ENCODE assay signal across 16 cellular contexts in the genomic region with DNA sequence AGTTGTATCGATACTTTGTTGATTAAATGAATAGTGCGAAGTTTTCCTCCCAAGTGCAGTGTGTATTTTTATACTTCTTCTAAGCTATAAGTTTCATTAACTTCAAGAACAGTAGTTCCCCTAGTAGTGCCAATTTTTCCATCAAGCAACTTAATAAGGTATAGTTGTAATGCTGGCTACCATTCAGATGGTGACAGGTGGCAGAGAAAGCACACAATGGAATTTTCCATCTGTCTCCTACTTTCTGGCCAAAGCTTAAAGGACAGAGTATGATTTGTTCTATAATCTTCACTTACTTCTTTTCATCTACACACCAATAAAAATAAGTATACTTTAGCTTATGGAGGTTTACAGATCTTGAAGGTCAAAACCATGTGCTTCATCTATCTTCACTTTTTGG.
A peak's percentile ranks its signal among the peaks of the same experiment; 100 is the strongest.
DNase-seq lines count a peak whose midpoint lies in the region; ATAC-seq and TF ChIP-seq lines count a peak whose summit lies in the region.
"Had no signal": no experiment of that assay in that cellular context is flagged by ENCODE, and none has a peak within 500 bp of the region (broad histone marks: within the 10 kb centered on the region; RNA-seq: fewer than 3 reads in every experiment).

No MANE protein-coding gene starts in this region.

- H3K27ac ChIP-seq in PC-3 (ENCODE audit: low read length) = no peak overlapping the region
- H3K27ac ChIP-seq: 22Rv1, BLaER1 had no signal

- H3K4me2 ChIP-seq in PC-3 (ENCODE audit: low read length) = no peak overlapping the region
- H3K4me2 ChIP-seq: BLaER1 had no signal

- H3K36me3 ChIP-seq in PC-3 (ENCODE audit: low read depth, low read length) = no peaks in the 10 kb centered on the region
- H3K36me3 ChIP-seq: BLaER1 had no signal

- POLR2A ChIA-PET in PC-3 (lab: Charles Lee; ENCODE audit: unreplicated experiment) = no interaction called here

- H3K27me3 ChIP-seq in PC-3 (ENCODE audit: low read length) = no peaks in the 10 kb centered on the region
- H3K27me3 ChIP-seq: BLaER1 had no signal

- no peaks in the 10 kb centered on the region for H3K4me1 ChIP-seq in PC-3 (ENCODE audit: insufficient read depth, low read length)
- H3K4me1 ChIP-seq: BLaER1, Caco-2 had no signal

- H2AFZ ChIP-seq in PC-3 (ENCODE audit: low read length) = no peak overlapping the region

- H3K79me2 ChIP-seq in PC-3 (ENCODE audit: low read length) = no peaks in the 10 kb centered on the region

- no peaks in the 10 kb centered on the region for H3K9me2 ChIP-seq in PC-3 (replicated peaks; ENCODE audit: low read length)

- intact Hi-C loops in PC-3 (cut with micrococcal nuclease) = no loop called here

- DNase-seq in NCI-H1092 treated with DMSO at 0.1 percent for 48 hours (lab: John Stamatoyannopoulos, UW) (peak; percentile 9), NCI-H1092 (lab: John Stamatoyannopoulos, UW) (no peak), NCI-H1694 treated with DMSO at 0.1 percent for 48 hours (lab: John Stamatoyannopoulos, UW) (peak; percentile 32), NCI-H524 (lab: John Stamatoyannopoulos, UW) (peak; percentile 51 to 76), cerebellum (ENCODE audit: low spot score) (peak; percentile 54), PC-3 (no peak)
- no peak for DNase-seq in activated naive CD4-positive, alpha-beta T cell treated with anti-CD3 and anti-CD28 coated beads, Interleukin-2, amount 50 U/mL, for 16 hours
- DNase-seq: Caco-2; CD8-positive, alpha-beta memory T cell; DMS79; GOT3; H9 had no signal

- H3F3A ChIP-seq in PC-3 (ENCODE audit: low read length, unreplicated experiment) = no peaks in the 10 kb centered on the region

- H3K9me3 ChIP-seq in PC-3 (ENCODE audit: low read length) = no peaks in the 10 kb centered on the region
- H3K9me3 ChIP-seq: Caco-2 had no signal

- TF ChIP-seq CTCF in PC-3 (conservative IDR thresholded peaks at IDR 0.05; ENCODE audit: low read depth, low read length) = no peak

- BruUV-seq in PC-3 (replicated peaks; lab: Mats Ljungman, UMichigan) = no TSS peak

- H4K20me1 ChIP-seq in PC-3 (ENCODE audit: low read length) = no peaks in the 10 kb centered on the region
- H4K20me1 ChIP-seq: BLaER1 had no signal

- no peak overlapping the region for H3K9ac ChIP-seq in PC-3 (ENCODE audit: low read length)
- H3K9ac ChIP-seq: BLaER1 had no signal

- no peak overlapping the region for H3K4me3 ChIP-seq in PC-3 (ENCODE audit: low read length)
- H3K4me3 ChIP-seq: BLaER1 had no signal

- ATAC-seq in PC-3 (no peak), GM18498 (IDR thresholded peaks at IDR 0.05; ENCODE audit: unreplicated experiment) (no peak)
- ATAC-seq: HepG2 had no signal

- CTCF ChIA-PET in PC-3 (lab: Charles Lee) = no interaction called here

Comparison
In these comparisons a context has a peak if more than half of its experiments do, and no peak if none do; other contexts are left out.
1. DNase-seq: peak in NCI-H1092 treated with DMSO at 0.1 percent for 48 hours (single experiment), NCI-H1694 treated with DMSO at 0.1 percent for 48 hours (single experiment), NCI-H524 (2 of 2) and cerebellum (single experiment); none in NCI-H1092 (single experiment), activated naive CD4-positive, alpha-beta T cell treated with anti-CD3 and anti-CD28 coated beads, Interleukin-2, amount 50 U/mL, for 16 hours (single experiment) and PC-3 (single experiment).